In genomic region chr17:28577466-28577824, GRCh38 we compare ENCODE assay signal across 1 cellular context.
TF ChIP-seq lines count a peak whose summit lies in the region.

No MANE protein-coding gene starts in this region.

TF ChIP-seq in H1, 55 proteins besides CTCF, POLR2A, EP300 and RAD21:
- TF ChIP-seq, protein P1, sequence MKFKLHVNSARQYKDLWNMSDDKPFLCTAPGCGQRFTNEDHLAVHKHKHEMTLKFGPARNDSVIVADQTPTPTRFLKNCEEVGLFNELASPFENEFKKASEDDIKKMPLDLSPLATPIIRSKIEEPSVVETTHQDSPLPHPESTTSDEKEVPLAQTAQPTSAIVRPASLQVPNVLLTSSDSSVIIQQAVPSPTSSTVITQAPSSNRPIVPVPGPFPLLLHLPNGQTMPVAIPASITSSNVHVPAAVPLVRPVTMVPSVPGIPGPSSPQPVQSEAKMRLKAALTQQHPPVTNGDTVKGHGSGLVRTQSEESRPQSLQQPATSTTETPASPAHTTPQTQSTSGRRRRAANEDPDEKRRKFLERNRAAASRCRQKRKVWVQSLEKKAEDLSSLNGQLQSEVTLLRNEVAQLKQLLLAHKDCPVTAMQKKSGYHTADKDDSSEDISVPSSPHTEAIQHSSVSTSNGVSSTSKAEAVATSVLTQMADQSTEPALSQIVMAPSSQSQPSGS (IDR thresholded peaks at IDR 0.05; ENCODE audit: low read length), result no peak
- no peak for TF ChIP-seq RFX5 (IDR thresholded peaks at IDR 0.05; ENCODE audit: borderline replicate concordance, low read depth, low read length)
